Comparison of ENCODE assay signal across 9 cellular contexts in genomic region chr17:17808706-17809432, GRCh38. TPM values are rescaled to one million over a fixed set of nuclear protein-coding genes. Genes with fewer than 3 reads are reported as not detected.
DNase-seq lines count a peak whose midpoint lies in the region; ATAC-seq, FAIRE-seq and TF ChIP-seq lines count a peak whose summit lies in the region.
"Had no signal": no experiment of that assay in that cellular context is flagged by ENCODE, and none has a peak within 500 bp of the region (broad histone marks: within the 10 kb centered on the region; RNA-seq: fewer than 3 reads in every experiment).

No MANE protein-coding gene starts in this region.

- H3K4me3 ChIP-seq in trophoblast cell (ENCODE audit: low read depth, low read length) = no peak overlapping the region

- H3K4me1 ChIP-seq in trophoblast cell (ENCODE audit: control insufficient read depth in 1 of 2, insufficient read depth in 2 of 2, low read length in 2 of 2) = peaks cover 21 to 29% of the 10 kb centered on the region in 2 experiments

- no peak for TF ChIP-seq POLR2A in GM12891 (IDR thresholded peaks at IDR 0.05; ENCODE audit: low read depth, low read length)

- no peak overlapping the region for H4K91ac ChIP-seq in trophoblast cell (ENCODE audit: low read depth, low read length)

- no peaks in the 10 kb centered on the region for H3K27me3 Mint-ChIP-seq in activated naive CD8-positive, alpha-beta T cell treated with anti-CD3 and anti-CD28 coated beads, Interleukin-2, amount 50 U/mL, for 24 hours
- no peaks in the 10 kb centered on the region for H3K27me3 Mint-ChIP-seq in natural killer cell treated with Interleukin-12 subunit alpha and Interleukin-12 subunit beta and Interleukin-15 and Interleukin-18, amount 100 ng/mL, for 72 hours

- H2BK120ac ChIP-seq in trophoblast cell (ENCODE audit: insufficient read depth, low read length, poor library complexity) = no peak overlapping the region

- peaks cover 9% of the 10 kb centered on the region for H3K36me3 Mint-ChIP-seq in activated naive CD8-positive, alpha-beta T cell treated with anti-CD3 and anti-CD28 coated beads, Interleukin-2, amount 50 U/mL, for 24 hours (ENCODE audit: low read depth)
- H3K36me3 Mint-ChIP-seq in natural killer cell treated with Interleukin-12 subunit alpha and Interleukin-12 subunit beta and Interleukin-15 and Interleukin-18, amount 100 ng/mL, for 72 hours = no peaks in the 10 kb centered on the region

- ATAC-seq in HG02884 (IDR thresholded peaks at IDR 0.05; ENCODE audit: unreplicated experiment) = peak; percentile 58
- peak; percentile 45 for ATAC-seq in activated naive CD8-positive, alpha-beta T cell treated with anti-CD3 and anti-CD28 coated beads, Interleukin-2, amount 50 U/mL, for 24 hours
- peak; percentile 29 to 50 for ATAC-seq in natural killer cell treated with Interleukin-12 subunit alpha and Interleukin-12 subunit beta and Interleukin-15 and Interleukin-18, amount 100 ng/mL, for 72 hours
- ATAC-seq in HG02759 (IDR thresholded peaks at IDR 0.05; ENCODE audit: unreplicated experiment) = no peak

- H4K12ac ChIP-seq in trophoblast cell (ENCODE audit: low read depth, low read length) = no peak overlapping the region

- H3K4me2 ChIP-seq in trophoblast cell (ENCODE audit: low read length) = no peak overlapping the region

- peaks cover 21% of the 10 kb centered on the region for H3K4me1 Mint-ChIP-seq in activated naive CD8-positive, alpha-beta T cell treated with anti-CD3 and anti-CD28 coated beads, Interleukin-2, amount 50 U/mL, for 24 hours
- peaks cover 13 to 18% of the 10 kb centered on the region in 2 donors for H3K4me1 Mint-ChIP-seq in natural killer cell treated with Interleukin-12 subunit alpha and Interleukin-12 subunit beta and Interleukin-15 and Interleukin-18, amount 100 ng/mL, for 72 hours (ENCODE audit: low read depth in 2 of 2)

- H4K8ac ChIP-seq in trophoblast cell (ENCODE audit: low read depth, low read length) = no peak overlapping the region

- no peak overlapping the region for H3K4ac ChIP-seq in trophoblast cell (ENCODE audit: low read depth, low read length)

- H3K9ac ChIP-seq in trophoblast cell (ENCODE audit: low read length) = no peak overlapping the region

- peaks cover 51 to 55% of the 10 kb centered on the region in 2 experiments for H3K36me3 ChIP-seq in trophoblast cell (ENCODE audit: control insufficient read depth in 1 of 2, insufficient read depth in 2 of 2, low read length in 2 of 2)

- H3K23ac ChIP-seq in trophoblast cell (ENCODE audit: low read length) = no peak overlapping the region

- peak; percentile 90 for FAIRE-seq in GM12891 (lab: Jason Lieb, UNC)

- no peak overlapping the region for H3K14ac ChIP-seq in trophoblast cell (ENCODE audit: low read length)

- no CpG with 5 or more reads among the region's 15 CpGs for WGBS in trophoblast cell (ENCODE audit: extremely low coverage, insufficient coverage, insufficient read length)

- H2AK5ac ChIP-seq in trophoblast cell (ENCODE audit: low read length) = no peak overlapping the region

- peaks cover 5% of the 10 kb centered on the region for H3K9me3 ChIP-seq in trophoblast cell (ENCODE audit: insufficient read depth, low read depth, low read length)
- H3K9me3 ChIP-seq: gastroesophageal sphincter had no signal

- H2AFZ ChIP-seq in trophoblast cell (ENCODE audit: insufficient read depth, low read length, poor library complexity) = no peak overlapping the region

- peaks cover 2% of the 10 kb centered on the region for H3K79me2 ChIP-seq in trophoblast cell (ENCODE audit: control insufficient read depth, insufficient read depth, low read length, poor library complexity)

- H3K27ac Mint-ChIP-seq in activated naive CD8-positive, alpha-beta T cell treated with anti-CD3 and anti-CD28 coated beads, Interleukin-2, amount 50 U/mL, for 24 hours = peak overlapping the region; percentile 44
- H3K27ac Mint-ChIP-seq in natural killer cell treated with Interleukin-12 subunit alpha and Interleukin-12 subunit beta and Interleukin-15 and Interleukin-18, amount 100 ng/mL, for 72 hours = no peak overlapping the region

- H3K9me3 Mint-ChIP-seq in activated naive CD8-positive, alpha-beta T cell treated with anti-CD3 and anti-CD28 coated beads, Interleukin-2, amount 50 U/mL, for 24 hours = no peaks in the 10 kb centered on the region
- H3K9me3 Mint-ChIP-seq in natural killer cell treated with Interleukin-12 subunit alpha and Interleukin-12 subunit beta and Interleukin-15 and Interleukin-18, amount 100 ng/mL, for 72 hours = no peaks in the 10 kb centered on the region

- DNase-seq in GM12891 (ENCODE audit: insufficient read length, low spot score) (peak; percentile 93), mesenteric fat pad (ENCODE audit: low spot score) (no peak), trophoblast cell (no peak)
- DNase-seq in activated naive CD8-positive, alpha-beta T cell treated with anti-CD3 and anti-CD28 coated beads, Interleukin-2, amount 50 U/mL, for 24 hours = peak; percentile 30
- no peak for DNase-seq in natural killer cell treated with Interleukin-12 subunit alpha and Interleukin-12 subunit beta and Interleukin-15 and Interleukin-18, amount 100 ng/mL, for 72 hours (ENCODE audit: low spot score)
- no peak for DNase-seq in stimulated activated naive CD4-positive, alpha-beta T cell (lab: John Stamatoyannopoulos, UW)

- H2BK12ac ChIP-seq in trophoblast cell (ENCODE audit: low read length) = no peak overlapping the region

- no peak overlapping the region for H3K27ac ChIP-seq in trophoblast cell (ENCODE audit: low read depth, low read length)

- peaks cover 13% of the 10 kb centered on the region for H3K79me1 ChIP-seq in trophoblast cell (ENCODE audit: low read length)

- H3K27me3 ChIP-seq in trophoblast cell (ENCODE audit: insufficient read depth, low read length) = no peaks in the 10 kb centered on the region
- H3K27me3 ChIP-seq: gastroesophageal sphincter had no signal

- no peak overlapping the region for H2BK5ac ChIP-seq in trophoblast cell (ENCODE audit: low read depth, low read length, poor library complexity)

- H3K18ac ChIP-seq in trophoblast cell (ENCODE audit: low read length) = no peak overlapping the region

- peak overlapping the region; percentile 48 for H3K4me3 Mint-ChIP-seq in activated naive CD8-positive, alpha-beta T cell treated with anti-CD3 and anti-CD28 coated beads, Interleukin-2, amount 50 U/mL, for 24 hours
- peak overlapping the region; percentile 49 for H3K4me3 Mint-ChIP-seq in natural killer cell treated with Interleukin-12 subunit alpha and Interleukin-12 subunit beta and Interleukin-15 and Interleukin-18, amount 100 ng/mL, for 72 hours

TF ChIP-seq in GM12891, 5 proteins besides CTCF, POLR2A, EP300 and RAD21:
- TF ChIP-seq POU2F2 (IDR thresholded peaks at IDR 0.05; ENCODE audit: low read depth, low read length) = peak; percentile 95; the same call in 1 of the 2 replicates
- no peak for TF ChIP-seq POLR2AphosphoS5 (IDR thresholded peaks at IDR 0.05; ENCODE audit: low read depth, low read length)
TF ChIP-seq in GM12891: peak in this region for 1.

RNA-seq across cellular contexts. Expression of gene SREBF1, which starts 27.9 kb away (rescaled TPM):
- 16.7 TPM for polyA plus RNA-seq in GM12891 (2012; ENCODE audit: low read depth, missing spikeins)
- 10 to 100 TPM; 55.8 to 73.5 TPM for total RNA-seq in natural killer cell treated with Interleukin-12 subunit alpha and Interleukin-12 subunit beta and Interleukin-15 and Interleukin-18, amount 100 ng/mL, for 72 hours
- 39.9 TPM for total RNA-seq in mesenteric fat pad
- polyA plus RNA-seq in trophoblast cell (2013) = 95.5 and 107 TPM in 2 replicates

Comparison
In these comparisons a context has a peak if more than half of its experiments do, and no peak if none do; other contexts are left out.
1. DNase-seq: peak in GM12891 (single experiment) and activated naive CD8-positive, alpha-beta T cell treated with anti-CD3 and anti-CD28 coated beads, Interleukin-2, amount 50 U/mL, for 24 hours (single experiment); none in natural killer cell treated with Interleukin-12 subunit alpha and Interleukin-12 subunit beta and Interleukin-15 and Interleukin-18, amount 100 ng/mL, for 72 hours (single experiment), stimulated activated naive CD4-positive, alpha-beta T cell (0 of 6), mesenteric fat pad (single experiment) and trophoblast cell (0 of 2).